ENCODE assay signal across 11 cellular contexts in the genomic region with DNA sequence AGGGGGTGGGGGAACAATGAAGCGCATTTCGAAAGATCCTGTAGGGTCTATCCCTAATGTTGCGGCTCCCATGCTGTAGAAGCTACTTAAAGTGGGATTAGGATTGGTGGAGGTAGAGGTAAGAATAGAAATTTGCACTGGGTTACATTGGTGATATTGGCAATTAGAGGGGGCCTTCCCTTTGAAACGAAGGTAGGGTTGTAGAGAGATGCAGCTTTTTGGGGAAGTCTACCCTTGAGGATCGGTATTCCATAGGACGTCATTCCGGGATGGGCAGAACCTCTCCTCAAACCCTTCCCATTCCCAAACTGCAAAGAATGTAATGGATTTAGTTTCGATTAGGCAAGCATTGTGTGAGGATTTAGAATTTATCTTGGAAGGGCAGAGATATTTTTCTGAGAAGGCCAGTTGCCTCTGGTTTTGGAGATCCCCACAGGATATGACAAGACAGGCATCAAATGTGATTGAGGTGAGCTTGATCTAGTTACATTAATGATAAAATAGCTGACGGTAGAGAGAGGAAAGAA. TPM values are rescaled to one million over a fixed set of nuclear protein-coding genes. Genes with fewer than 3 reads are reported as not detected.
DNase-seq lines count a peak whose midpoint lies in the region; ATAC-seq and TF ChIP-seq lines count a peak whose summit lies in the region.
"Had no signal": no experiment of that assay in that cellular context is flagged by ENCODE, and none has a peak within 500 bp of the region (broad histone marks: within the 10 kb centered on the region; RNA-seq: fewer than 3 reads in every experiment).

No MANE protein-coding gene starts in this region.

- no peak for TF ChIP-seq CTCF in CD4-positive, alpha-beta T cell (IDR thresholded peaks at IDR 0.05)
- no peak for TF ChIP-seq CTCF in testis (IDR thresholded peaks at IDR 0.05)

- POLR2A ChIA-PET in CD4-positive, alpha-beta T cell (lab: Charles Lee), result interaction anchor here (1.2 to 2.6 kb wide), 5 partner anchors 9 to 653 kb away, joined by 3 to 8 read pairs (median 3); partner anchors contain the start of gene RNF114

- ATAC-seq in CD4-positive, alpha-beta T cell (ENCODE audit: poor library complexity), result no peak
- ATAC-seq in HG02885 (IDR thresholded peaks at IDR 0.05; ENCODE audit: poor library complexity, unreplicated experiment) (no peak), GM18909 (IDR thresholded peaks at IDR 0.05; ENCODE audit: poor library complexity, unreplicated experiment) (no peak)

- H3K4me3 ChIP-seq in HUES6 (ENCODE audit: low read depth, low read length) (peak overlapping the region; percentile 77), adipocyte (ENCODE audit: low read length) (peak overlapping the region; percentile 99), mesodermal cell (ENCODE audit: extremely low read depth, insufficient read depth, low read length, poor library complexity, severe bottlenecking) (peak overlapping the region; percentile 89), testis (no peak overlapping the region)
- H3K4me3 ChIP-seq: left ventricle myocardium inferior had no signal

- H3K36me3 ChIP-seq in HUES6 (ENCODE audit: control insufficient read depth, insufficient read depth, low read length) (peaks cover 96% of the 10 kb centered on the region), adipocyte (ENCODE audit: control insufficient read depth, insufficient read depth, low read length, severe bottlenecking) (peaks cover 92% of the 10 kb centered on the region), mesodermal cell (ENCODE audit: control insufficient read depth, insufficient read depth, low read length) (peaks cover 96% of the 10 kb centered on the region), testis (ENCODE audit: low read depth, missing control alignments) (no peaks in the 10 kb centered on the region)

- H3K36me3 Mint-ChIP-seq in CD4-positive, alpha-beta T cell (ENCODE audit: low read depth), result peaks cover 100% of the 10 kb centered on the region

- intact Hi-C loops in CD4-positive, alpha-beta T cell (cut with DNase I, micrococcal nuclease), result no loop called here
- intact Hi-C loops in testis (cut with DNase I; ENCODE audit: low total_unique reads), result no loop called here

- H3K27me3 ChIP-seq in CD4-positive, alpha-beta T cell (ENCODE audit: control insufficient read depth, insufficient read depth, low read length), result no peaks in the 10 kb centered on the region
- no peaks in the 10 kb centered on the region for H3K27me3 ChIP-seq in HUES6 (ENCODE audit: control insufficient read depth, insufficient read depth, low read length)
- no peaks in the 10 kb centered on the region for H3K27me3 ChIP-seq in adipocyte (replicated peaks; ENCODE audit: control insufficient read depth, insufficient read depth, low read length)
- H3K27me3 ChIP-seq in testis, result no peaks in the 10 kb centered on the region

- H3K4me1 ChIP-seq in HUES6 (ENCODE audit: control insufficient read depth, insufficient read depth, low read length) (peaks cover 33% of the 10 kb centered on the region), adipocyte (ENCODE audit: control insufficient read depth, insufficient read depth, low read length) (peaks cover 81% of the 10 kb centered on the region), mesodermal cell (ENCODE audit: control insufficient read depth, insufficient read depth, low read length, poor library complexity, severe bottlenecking) (peaks cover 8% of the 10 kb centered on the region), testis (peaks cover 18% of the 10 kb centered on the region)

- H3K9me3 ChIP-seq in CD4-positive, alpha-beta T cell (ENCODE audit: control insufficient read depth, low read length), result peaks cover 86% of the 10 kb centered on the region
- H3K9me3 ChIP-seq in HUES6 (ENCODE audit: control insufficient read depth, insufficient read depth, low read depth, low read length) (no peaks in the 10 kb centered on the region), adipocyte (ENCODE audit: control insufficient read depth, low read length) (peaks cover 26% of the 10 kb centered on the region), mesodermal cell (ENCODE audit: control insufficient read depth, low read length) (peaks cover 48% of the 10 kb centered on the region), testis (no peaks in the 10 kb centered on the region)

- peaks cover 38% of the 10 kb centered on the region for H3K9me3 Mint-ChIP-seq in CD4-positive, alpha-beta T cell

- peak overlapping the region; percentile 93 for H3K27ac Mint-ChIP-seq in CD4-positive, alpha-beta T cell

- H3K4me1 Mint-ChIP-seq in CD4-positive, alpha-beta T cell (ENCODE audit: low read depth), result peaks cover 65% of the 10 kb centered on the region

- peak overlapping the region; percentile 94 for H3K9ac ChIP-seq in HUES6 (ENCODE audit: low read length)
- no peak overlapping the region for H3K9ac ChIP-seq in adipocyte (ENCODE audit: low read length)

- H3K4me3 Mint-ChIP-seq in CD4-positive, alpha-beta T cell, result peak overlapping the region; percentile 80

- 61 to 67% methylated on average over 4 to 6 of the region's 9 CpGs for WGBS in mesodermal cell (ENCODE audit: insufficient coverage in 2 of 2), 2 experiments
- 89 to 95% methylated on average over 9 of the region's 9 CpGs for whole genome bisulfite sequencing in testis, 2 donors

- H3K27ac ChIP-seq in CD4-positive, alpha-beta T cell (ENCODE audit: low read depth, low read length), result no peak overlapping the region
- H3K27ac ChIP-seq in HUES6 (ENCODE audit: low read depth, low read length), result peak overlapping the region; percentile 33; the same call in 1 of the 2 replicates
- H3K27ac ChIP-seq in mesodermal cell (ENCODE audit: low read depth, low read length, severe bottlenecking), result no peak overlapping the region
- no peak overlapping the region for H3K27ac ChIP-seq in testis
- H3K27ac ChIP-seq: left ventricle myocardium inferior had no signal

- CTCF ChIA-PET in CD4-positive, alpha-beta T cell (lab: Charles Lee), result no interaction called here

- TF ChIP-seq POLR2A in testis (IDR thresholded peaks at IDR 0.05), result no peak

- DNase-seq in CD4-positive, alpha-beta T cell, result no peak
- no peak for DNase-seq in adipocyte (ENCODE audit: low read depth)
- DNase-seq in activated gamma-delta T cell treated with Interleukin-2 at 50 U/mL for 16 hours, result no peak
- no peak for DNase-seq in testis
- DNase-seq: central memory CD4-positive, alpha-beta T cell; left ventricle myocardium inferior; NCI-H1092 had no signal

- peaks cover 4% of the 10 kb centered on the region for H3K27me3 Mint-ChIP-seq in CD4-positive, alpha-beta T cell

RNA-seq across cellular contexts. Expression of gene ZNFX1, which starts 5.4 kb away (rescaled TPM):
- total RNA-seq in CD4-positive, alpha-beta T cell, result 10 to 100 TPM; 50.6 to 51.6 TPM
- polyA plus RNA-seq in mesodermal cell (2013, experiment 1 of 2), result 8.4 TPM
- 7.6 TPM for polyA plus RNA-seq in mesodermal cell (2013, experiment 2 of 2)
- total RNA-seq in testis, result 10 to 100 TPM; 31.6 to 37.2 TPM
- polyA plus RNA-seq in testis (ENCODE audit: insufficient read depth, low read depth, low replicate concordance), result 39.9 TPM

Comparison
In these comparisons a context has a peak if more than half of its experiments do, and no peak if none do; other contexts are left out.
1. H3K4me3 ChIP-seq: peak in HUES6 (single experiment), adipocyte (single experiment) and mesodermal cell (single experiment); none in testis (0 of 2).